27 cellular contexts compared by ENCODE assay signal in the genomic region with DNA sequence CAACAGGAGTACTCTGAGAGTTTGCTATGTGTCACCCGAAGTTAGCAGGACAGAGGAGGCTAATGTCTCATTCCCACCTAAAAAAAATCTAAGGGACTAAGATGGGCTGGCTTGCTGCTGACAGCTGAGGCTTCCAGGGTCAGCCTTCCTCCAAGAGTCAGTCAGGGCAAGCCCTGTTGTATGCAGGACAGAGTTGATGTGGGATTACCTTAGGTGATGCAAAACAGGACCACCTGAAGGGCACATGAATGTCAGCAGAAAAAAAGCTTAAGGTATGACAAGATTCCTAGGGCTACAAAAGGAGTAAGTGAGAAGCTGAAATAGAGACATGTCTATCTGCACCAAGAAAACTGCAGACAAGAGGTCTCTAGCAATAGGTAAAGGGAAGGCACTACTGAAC.
DNase-seq lines count a peak whose midpoint lies in the region; ATAC-seq, FAIRE-seq and TF ChIP-seq lines count a peak whose summit lies in the region.
"Had no signal": no experiment of that assay in that cellular context is flagged by ENCODE, and none has a peak within 500 bp of the region (broad histone marks: within the 10 kb centered on the region; RNA-seq: fewer than 3 reads in every experiment).

No MANE protein-coding gene starts in this region.

- no peak overlapping the region for H3K4me3 Mint-ChIP-seq in activated CD4-positive, alpha-beta T cell treated with anti-CD3 and anti-CD28 coated beads for 36 hours
- H3K4me3 Mint-ChIP-seq: CD14-positive monocyte; CD4-positive, alpha-beta T cell; CD8-positive, alpha-beta memory T cell; H9 had no signal

- H4K91ac ChIP-seq in H1 (replicated peaks; ENCODE audit: insufficient read length, low read length) = no peak overlapping the region
- H4K91ac ChIP-seq in neuronal stem cell (ENCODE audit: low read depth, low read length, poor library complexity) = no peak overlapping the region

- H3K36me3 ChIP-seq in H7 (replicated peaks; ENCODE audit: control insufficient read depth, insufficient read depth, low read length) (no peaks in the 10 kb centered on the region), H1 (ENCODE audit: control insufficient read depth in 2 of 4, insufficient read depth in 4 of 4, low read length in 3 of 4) (no peaks in the 10 kb centered on the region), neuronal stem cell (replicated peaks in 1 of 2; ENCODE audit: control insufficient read depth in 2 of 2, insufficient read depth in 2 of 2, low read length in 2 of 2) (no peaks in the 10 kb centered on the region)
- H3K36me3 ChIP-seq: BE2C; BLaER1 treated with 17β-estradiol and CSF1 and Interleukin-3, amounts not matched to agents 10 nM and 100 nM had no signal

- H3K4me1 Mint-ChIP-seq in activated CD4-positive, alpha-beta T cell treated with anti-CD3 and anti-CD28 coated beads for 36 hours = no peaks in the 10 kb centered on the region
- H3K4me1 Mint-ChIP-seq: CD14-positive monocyte; CD8-positive, alpha-beta memory T cell had no signal

- no peak overlapping the region for H3K56ac ChIP-seq in H1 (replicated peaks; ENCODE audit: insufficient read length, low read depth, low read length)

- no peak overlapping the region for H2BK12ac ChIP-seq in H1 (ENCODE audit: low read depth, low read length)
- no peak overlapping the region for H2BK12ac ChIP-seq in neuronal stem cell (ENCODE audit: low read length)

- intact Hi-C loops in activated CD4-positive, alpha-beta T cell treated with anti-CD3 and anti-CD28 coated beads for 36 hours (cut with DNase I, micrococcal nuclease) = no loop called here

- WGBS in H1 (ENCODE audit: extremely low coverage in 1 of 2, insufficient coverage in 1 of 2, insufficient read length in 1 of 2, insufficient replicate concordance in 2 of 2, low coverage in 1 of 2, low lambda C conversion rate in 2 of 2, missing lambda C conversion rate in 1 of 2), 2 experiments = 77% methylated on average over 1 of the region's 1 CpG; no CpG with 5 or more reads in 1 of the 2 experiments
- no CpG with 5 or more reads among the region's 1 CpG for WGBS in neuronal stem cell (ENCODE audit: extremely low coverage in 2 of 2, insufficient read length in 2 of 2, insufficient replicate concordance in 1 of 2), 2 donors

- no peak overlapping the region for H4K5ac ChIP-seq in H1 (ENCODE audit: insufficient read length, low read depth, low read length)

- no peak for ATAC-seq in activated CD4-positive, alpha-beta T cell treated with anti-CD3 and anti-CD28 coated beads for 36 hours
- ATAC-seq: A549, GM12878, HCT116 had no signal

- H3K4ac ChIP-seq in H1 (replicated peaks; ENCODE audit: insufficient read length, low read depth, low read length) = no peak overlapping the region
- H3K4ac ChIP-seq in neuronal stem cell (ENCODE audit: low read length) = no peak overlapping the region

- H2BK15ac ChIP-seq in H1 (ENCODE audit: low read length) (no peak overlapping the region), neuronal stem cell (ENCODE audit: low read length) (no peak overlapping the region)

- no peaks in the 10 kb centered on the region for H3K79me2 ChIP-seq in H1 (ENCODE audit: control insufficient read depth in 1 of 2, insufficient read depth in 2 of 2, low read length in 2 of 2)

- H3K18ac ChIP-seq in H1 (ENCODE audit: extremely low read depth, low read length) = no peak overlapping the region
- H3K18ac ChIP-seq in neuronal stem cell (ENCODE audit: low read length) = no peak overlapping the region

- H4K8ac ChIP-seq in H1 (ENCODE audit: extremely low read depth, insufficient read depth, low read length) = no peak overlapping the region
- H4K8ac ChIP-seq in neuronal stem cell (ENCODE audit: low read depth, low read length) = no peak overlapping the region

- CTCF ChIA-PET in H1 (lab: Charles Lee; ENCODE audit: partially characterized antibody) = interaction anchor here (0.7 to 1.2 kb wide), 5 partner anchors 11 to 227 kb away, joined by 3 to 4 read pairs (median 3); no protein-coding TSS in a partner anchor
- CTCF ChIA-PET in activated CD4-positive, alpha-beta T cell treated with anti-CD3 and anti-CD28 coated beads for 36 hours (lab: Charles Lee) = no interaction called here

- FAIRE-seq in H1 (lab: Jason Lieb, UNC) = peak; percentile 85
- FAIRE-seq: A549, D721Med, GM12878, GM19239 had no signal

- no peak for TF ChIP-seq EP300 in H1 (IDR thresholded peaks at IDR 0.05; ENCODE audit: borderline replicate concordance in 1 of 2, low read depth in 2 of 2, low read length in 2 of 2)

- DNase-seq in H7 (peak; percentile 30), H1 (ENCODE audit: low read depth in 1 of 2, low spot score in 2 of 2) (peak in 1 of 2 experiments; percentile 13), iPS-NIHi11 (ENCODE audit: low spot score) (peak; percentile 11), neuronal stem cell (ENCODE audit: low spot score) (no peak), SW480 (ENCODE audit: low spot score) (no peak), NCI-H82 treated with DMSO at 0.1 percent for 48 hours (lab: John Stamatoyannopoulos, UW; ENCODE audit: unreplicated experiment) (no peak)
- no peak for DNase-seq in activated CD4-positive, alpha-beta T cell treated with anti-CD3 and anti-CD28 coated beads for 36 hours
- DNase-seq in stimulated activated CD4-positive, alpha-beta T cell treated with anti-CD3 and anti-CD28 coated beads, Interleukin-4, amount 100 ng/mL, for 1 hour = no peak
- DNase-seq: 8988T; ACHN; AML-193; BE2C; CD4-positive, alpha-beta T cell; CD8-positive, alpha-beta memory T cell; DMS 273 treated with DMSO at 0.1 percent for 48 hours; DMS79; EL; GDM1; GOT3; H9 had no signal

- H3K4me2 ChIP-seq in H1 (ENCODE audit: insufficient read depth in 1 of 2, low read depth in 2 of 2, low read length in 2 of 2) (no peak overlapping the region), neuronal stem cell (ENCODE audit: insufficient read depth, low read length, poor library complexity, severe bottlenecking) (no peak overlapping the region)
- H3K4me2 ChIP-seq: A549; BLaER1 treated with 17β-estradiol and CSF1 and Interleukin-3, amounts not matched to agents 10 nM and 100 nM had no signal

- H3K9me3 ChIP-seq in H1 (ENCODE audit: insufficient read depth in 2 of 2, low read depth in 1 of 2, low read length in 1 of 2) = no peaks in the 10 kb centered on the region
- no peaks in the 10 kb centered on the region for H3K9me3 ChIP-seq in neuronal stem cell (replicated peaks in 1 of 2; ENCODE audit: control insufficient read depth in 2 of 2, insufficient read depth in 1 of 2, low read depth in 1 of 2, low read length in 2 of 2)
- H3K9me3 ChIP-seq: A549; BE2C; BLaER1 treated with 17β-estradiol and CSF1 and Interleukin-3, amounts not matched to agents 10 nM and 100 nM had no signal

- H2BK20ac ChIP-seq in H1 (ENCODE audit: low read length) = no peak overlapping the region

- H3K27me3 ChIP-seq in H7 (ENCODE audit: control insufficient read depth, insufficient read depth, low read length) = no peaks in the 10 kb centered on the region
- no peaks in the 10 kb centered on the region; a peak in 2 of 7 replicates for H3K27me3 ChIP-seq in H1 (replicated peaks in 1 of 4; ENCODE audit: control insufficient read depth in 3 of 4, extremely low read depth in 1 of 4, insufficient read depth in 3 of 4, low read length in 3 of 4)
- no peaks in the 10 kb centered on the region for H3K27me3 ChIP-seq in neuronal stem cell (ENCODE audit: control insufficient read depth in 3 of 3, insufficient read depth in 3 of 3, low read depth in 1 of 3, low read length in 3 of 3)
- H3K27me3 ChIP-seq: BE2C; BLaER1 treated with 17β-estradiol and CSF1 and Interleukin-3, amounts not matched to agents 10 nM and 100 nM had no signal

- H3K4me1 ChIP-seq in H1 (replicated peaks in 1 of 4; ENCODE audit: control insufficient read depth in 3 of 4, insufficient read depth in 4 of 4, low read length in 3 of 4) (peaks cover 0 to 6% (median 2%) of the 10 kb centered on the region in 4 experiments; a peak in 2 of 7 replicates), neuronal stem cell (ENCODE audit: control insufficient read depth in 2 of 2, insufficient read depth in 1 of 2, low read depth in 1 of 2, low read length in 2 of 2) (peaks cover 0 to 2% of the 10 kb centered on the region in 2 donors)
- H3K4me1 ChIP-seq: A549; BE2C; BLaER1 treated with 17β-estradiol and CSF1 and Interleukin-3, amounts not matched to agents 10 nM and 100 nM had no signal

- H2AK5ac ChIP-seq in H1 (ENCODE audit: low read depth, low read length) (no peak overlapping the region), neuronal stem cell (ENCODE audit: low read depth, low read length) (no peak overlapping the region)

- TF ChIP-seq CTCF in H1 (IDR thresholded peaks at IDR 0.05; ENCODE audit: control extremely low read depth in 1 of 3, insufficient read depth in 1 of 3, low read depth in 1 of 3, low read length in 3 of 3) = no peak

- no peaks in the 10 kb centered on the region for H4K20me1 ChIP-seq in H1 (replicated peaks in 1 of 2; ENCODE audit: control insufficient read depth in 1 of 2, insufficient read depth in 2 of 2, low read length in 2 of 2)
- H4K20me1 ChIP-seq: BLaER1 treated with 17β-estradiol and CSF1 and Interleukin-3, amounts not matched to agents 10 nM and 100 nM had no signal

- H3K79me1 ChIP-seq in H1 (ENCODE audit: low read depth, low read length) = no peaks in the 10 kb centered on the region
- H3K79me1 ChIP-seq in neuronal stem cell (ENCODE audit: low read depth, low read length) = no peaks in the 10 kb centered on the region

- no peak overlapping the region for H3K27ac Mint-ChIP-seq in activated CD4-positive, alpha-beta T cell treated with anti-CD3 and anti-CD28 coated beads for 36 hours
- H3K27ac Mint-ChIP-seq: CD14-positive monocyte; CD4-positive, alpha-beta T cell; CD8-positive, alpha-beta memory T cell; H9 had no signal

- TF ChIP-seq RAD21 in H1 (IDR thresholded peaks at IDR 0.05 in 1 of 2, conservative IDR thresholded peaks at IDR 0.05 in 1 of 2; ENCODE audit: low read depth in 2 of 2, low read length in 2 of 2) = no peak

- no peak overlapping the region for H3K4me3 ChIP-seq in H7 (ENCODE audit: insufficient read depth, low read depth, low read length)
- no peak overlapping the region for H3K4me3 ChIP-seq in H1 (ENCODE audit: extremely low read depth in 1 of 4, insufficient read depth in 2 of 4, low read depth in 3 of 4, low read length in 4 of 4)
- no peak overlapping the region for H3K4me3 ChIP-seq in neuronal stem cell (ENCODE audit: low read length in 2 of 2)
- H3K4me3 ChIP-seq: A549; BLaER1 treated with 17β-estradiol and CSF1 and Interleukin-3, amounts not matched to agents 10 nM and 100 nM; GM12878 had no signal

- no peak overlapping the region for H3K14ac ChIP-seq in H1 (ENCODE audit: insufficient read length)
- H3K14ac ChIP-seq in neuronal stem cell (ENCODE audit: low read length) = no peak overlapping the region

- H3K23me2 ChIP-seq in H1 (ENCODE audit: low read depth, low read length) = no peaks in the 10 kb centered on the region; the same call in 1 of the 2 replicates

- H3K9ac ChIP-seq in H1 (replicated peaks in 1 of 4; ENCODE audit: extremely low read depth in 1 of 4, low read depth in 3 of 4, low read length in 3 of 4) (no peak overlapping the region), neuronal stem cell (ENCODE audit: low read depth, low read length, poor library complexity) (no peak overlapping the region)
- H3K9ac ChIP-seq: BLaER1 treated with 17β-estradiol and CSF1 and Interleukin-3, amounts not matched to agents 10 nM and 100 nM had no signal

- H3K27ac ChIP-seq in H1 (ENCODE audit: low read depth, low read length) (no peak overlapping the region), neuronal stem cell (replicated peaks; ENCODE audit: low read length) (no peak overlapping the region)
- H3K27ac ChIP-seq: A549; BLaER1 treated with 17β-estradiol and CSF1 and Interleukin-3, amounts not matched to agents 10 nM and 100 nM had no signal

- H3K27me3 Mint-ChIP-seq in activated CD4-positive, alpha-beta T cell treated with anti-CD3 and anti-CD28 coated beads for 36 hours = peaks cover 18% of the 10 kb centered on the region

- H2BK5ac ChIP-seq in H1 (ENCODE audit: low read depth, low read length) (no peak overlapping the region), neuronal stem cell (ENCODE audit: low read length) (no peak overlapping the region)

- no peaks in the 10 kb centered on the region for H3K9me3 Mint-ChIP-seq in activated CD4-positive, alpha-beta T cell treated with anti-CD3 and anti-CD28 coated beads for 36 hours (ENCODE audit: low read depth)
- H3K9me3 Mint-ChIP-seq: CD4-positive, alpha-beta T cell; H9 had no signal

- no peak for TF ChIP-seq POLR2A in H1 (IDR thresholded peaks at IDR 0.05; ENCODE audit: control extremely low read depth in 1 of 2, low read depth in 2 of 2, low read length in 2 of 2)

- H2AFZ ChIP-seq in H1 (ENCODE audit: low read length) = no peak overlapping the region
- peak overlapping the region; percentile 7 for H2AFZ ChIP-seq in neuronal stem cell (ENCODE audit: low read length)

- no peaks in the 10 kb centered on the region for H3K36me3 Mint-ChIP-seq in activated CD4-positive, alpha-beta T cell treated with anti-CD3 and anti-CD28 coated beads for 36 hours (ENCODE audit: low read depth)
- H3K36me3 Mint-ChIP-seq: CD14-positive monocyte; CD8-positive, alpha-beta memory T cell had no signal

- POLR2A ChIA-PET in H1 (lab: Charles Lee; ENCODE audit: partially characterized antibody) = interaction anchor here (0.8 kb wide), 1 partner anchor 172 kb away, joined by 3 read pairs; no protein-coding TSS in a partner anchor
- POLR2A ChIA-PET in activated CD4-positive, alpha-beta T cell treated with anti-CD3 and anti-CD28 coated beads for 36 hours (lab: Charles Lee) = no interaction called here

- no peak overlapping the region for H3K23ac ChIP-seq in H1 (ENCODE audit: insufficient read length)
- H3K23ac ChIP-seq in neuronal stem cell (ENCODE audit: low read depth, low read length, poor library complexity) = no peak overlapping the region

- H2BK120ac ChIP-seq in H1 (replicated peaks; ENCODE audit: low read depth, low read length) (no peak overlapping the region), neuronal stem cell (ENCODE audit: low read depth, low read length) (no peak overlapping the region)

Comparison
In these comparisons a context has a peak if more than half of its experiments do, and no peak if none do; other contexts are left out.
1. DNase-seq: peak in H7 (single experiment) and iPS-NIHi11 (single experiment); none in neuronal stem cell (single experiment), activated CD4-positive, alpha-beta T cell treated with anti-CD3 and anti-CD28 coated beads for 36 hours (single experiment), SW480 (single experiment), stimulated activated CD4-positive, alpha-beta T cell treated with anti-CD3 and anti-CD28 coated beads, Interleukin-4, amount 100 ng/mL, for 1 hour (single experiment) and NCI-H82 treated with DMSO at 0.1 percent for 48 hours (single experiment).